3 cellular contexts compared by ENCODE assay signal in genomic region chr19:50667177-50667758, GRCh38.
TF ChIP-seq lines count a peak whose summit lies in the region.

No MANE protein-coding gene starts in this region.

TF ChIP-seq in A549, 52 proteins besides CTCF, POLR2A, EP300 and RAD21:
- TF ChIP-seq MAFK (IDR thresholded peaks at IDR 0.05; ENCODE audit: partially characterized antibody): no peak
- no peak for TF ChIP-seq RNF2 (IDR thresholded peaks at IDR 0.05; ENCODE audit: borderline replicate concordance, low read depth)

TF ChIP-seq in WTC11, 78 proteins besides CTCF, POLR2A, EP300 and RAD21 (continues in another document):
- TF ChIP-seq TEAD4 (CRISPR knock-in tag; IDR thresholded peaks at IDR 0.05) (no peak), FOXP1 (CRISPR knock-in tag; IDR thresholded peaks at IDR 0.05; ENCODE audit: borderline replicate concordance) (no peak), ZNF263 (CRISPR knock-in tag; IDR thresholded peaks at IDR 0.05; ENCODE audit: low read depth) (no peak), ATF3 (CRISPR knock-in tag; conservative IDR thresholded peaks at IDR 0.05) (no peak), MXD4 (CRISPR knock-in tag; IDR thresholded peaks at IDR 0.05; ENCODE audit: borderline replicate concordance) (no peak), TCF7 (CRISPR knock-in tag; IDR thresholded peaks at IDR 0.05; ENCODE audit: low read depth) (no peak), ELF4 (CRISPR knock-in tag; IDR thresholded peaks at IDR 0.05; ENCODE audit: low read depth) (no peak), SMAD3 (CRISPR knock-in tag; IDR thresholded peaks at IDR 0.05; ENCODE audit: borderline replicate concordance) (no peak), ZNF512 (CRISPR knock-in tag; IDR thresholded peaks at IDR 0.05; ENCODE audit: borderline replicate concordance) (no peak), OVOL2 (CRISPR knock-in tag; IDR thresholded peaks at IDR 0.05; ENCODE audit: borderline replicate concordance) (no peak), FOXK1 (CRISPR knock-in tag; IDR thresholded peaks at IDR 0.05) (no peak), ARID4B (CRISPR knock-in tag; IDR thresholded peaks at IDR 0.05; ENCODE audit: borderline replicate concordance) (no peak)
- TF ChIP-seq, protein P1, sequence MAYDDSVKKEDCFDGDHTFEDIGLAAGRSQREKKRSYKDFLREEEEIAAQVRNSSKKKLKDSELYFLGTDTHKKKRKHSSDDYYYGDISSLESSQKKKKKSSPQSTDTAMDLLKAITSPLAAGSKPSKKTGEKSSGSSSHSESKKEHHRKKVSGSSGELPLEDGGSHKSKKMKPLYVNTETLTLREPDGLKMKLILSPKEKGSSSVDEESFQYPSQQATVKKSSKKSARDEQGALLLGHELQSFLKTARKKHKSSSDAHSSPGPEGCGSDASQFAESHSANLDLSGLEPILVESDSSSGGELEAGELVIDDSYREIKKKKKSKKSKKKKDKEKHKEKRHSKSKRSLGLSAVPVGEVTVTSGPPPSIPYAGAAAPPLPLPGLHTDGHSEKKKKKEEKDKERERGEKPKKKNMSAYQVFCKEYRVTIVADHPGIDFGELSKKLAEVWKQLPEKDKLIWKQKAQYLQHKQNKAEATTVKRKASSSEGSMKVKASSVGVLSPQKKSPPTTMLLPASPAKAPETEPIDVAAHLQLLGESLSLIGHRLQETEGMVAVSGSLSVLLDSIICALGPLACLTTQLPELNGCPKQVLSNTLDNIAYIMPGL (CRISPR knock-in tag; IDR thresholded peaks at IDR 0.05): no peak
- TF ChIP-seq, protein P2, sequence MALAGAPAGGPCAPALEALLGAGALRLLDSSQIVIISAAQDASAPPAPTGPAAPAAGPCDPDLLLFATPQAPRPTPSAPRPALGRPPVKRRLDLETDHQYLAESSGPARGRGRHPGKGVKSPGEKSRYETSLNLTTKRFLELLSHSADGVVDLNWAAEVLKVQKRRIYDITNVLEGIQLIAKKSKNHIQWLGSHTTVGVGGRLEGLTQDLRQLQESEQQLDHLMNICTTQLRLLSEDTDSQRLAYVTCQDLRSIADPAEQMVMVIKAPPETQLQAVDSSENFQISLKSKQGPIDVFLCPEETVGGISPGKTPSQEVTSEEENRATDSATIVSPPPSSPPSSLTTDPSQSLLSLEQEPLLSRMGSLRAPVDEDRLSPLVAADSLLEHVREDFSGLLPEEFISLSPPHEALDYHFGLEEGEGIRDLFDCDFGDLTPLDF (CRISPR knock-in tag; IDR thresholded peaks at IDR 0.05): no peak
- TF ChIP-seq, protein P3, sequence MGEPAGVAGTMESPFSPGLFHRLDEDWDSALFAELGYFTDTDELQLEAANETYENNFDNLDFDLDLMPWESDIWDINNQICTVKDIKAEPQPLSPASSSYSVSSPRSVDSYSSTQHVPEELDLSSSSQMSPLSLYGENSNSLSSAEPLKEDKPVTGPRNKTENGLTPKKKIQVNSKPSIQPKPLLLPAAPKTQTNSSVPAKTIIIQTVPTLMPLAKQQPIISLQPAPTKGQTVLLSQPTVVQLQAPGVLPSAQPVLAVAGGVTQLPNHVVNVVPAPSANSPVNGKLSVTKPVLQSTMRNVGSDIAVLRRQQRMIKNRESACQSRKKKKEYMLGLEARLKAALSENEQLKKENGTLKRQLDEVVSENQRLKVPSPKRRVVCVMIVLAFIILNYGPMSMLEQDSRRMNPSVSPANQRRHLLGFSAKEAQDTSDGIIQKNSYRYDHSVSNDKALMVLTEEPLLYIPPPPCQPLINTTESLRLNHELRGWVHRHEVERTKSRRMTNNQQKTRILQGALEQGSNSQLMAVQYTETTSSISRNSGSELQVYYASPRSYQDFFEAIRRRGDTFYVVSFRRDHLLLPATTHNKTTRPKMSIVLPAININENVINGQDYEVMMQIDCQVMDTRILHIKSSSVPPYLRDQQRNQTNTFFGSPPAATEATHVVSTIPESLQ (CRISPR knock-in tag; IDR thresholded peaks at IDR 0.05): no peak

TF ChIP-seq in GM12891, 5 proteins besides CTCF, POLR2A, EP300 and RAD21:
- no peak for TF ChIP-seq SPI1 (IDR thresholded peaks at IDR 0.05; ENCODE audit: low read depth, low read length)
- no peak for TF ChIP-seq POU2F2 (IDR thresholded peaks at IDR 0.05; ENCODE audit: low read depth, low read length)
- TF ChIP-seq TAF1 (IDR thresholded peaks at IDR 0.05; ENCODE audit: low read depth, low read length): no peak
- no peak for TF ChIP-seq POLR2AphosphoS5 (IDR thresholded peaks at IDR 0.05; ENCODE audit: low read depth, low read length)
- TF ChIP-seq PAX5 (IDR thresholded peaks at IDR 0.05; ENCODE audit: insufficient read depth, low read length, severe bottlenecking): no peak
